In genomic region chr17:39165178-39165843, GRCh38 we compare ENCODE assay signal across 9 cellular contexts. TPM values are rescaled to one million over a fixed set of nuclear protein-coding genes. Genes with fewer than 3 reads are reported as not detected.
DNase-seq lines count a peak whose midpoint lies in the region; ATAC-seq, FAIRE-seq and TF ChIP-seq lines count a peak whose summit lies in the region.
"Had no signal": no experiment of that assay in that cellular context is flagged by ENCODE, and none has a peak within 500 bp of the region (broad histone marks: within the 10 kb centered on the region; RNA-seq: fewer than 3 reads in every experiment).

No MANE protein-coding gene starts in this region.

- no peak for DNase-seq in breast epithelium (ENCODE audit: low spot score in 2 of 2)
- no peak for DNase-seq in MCF 10A (ENCODE audit: unreplicated experiment)
- peak in 1 of 2 experiments; percentile 77 for DNase-seq in H1 (ENCODE audit: low read depth in 1 of 2, low spot score in 2 of 2)
- no peak for DNase-seq in naive B cell
- no peak for DNase-seq in aorta
- DNase-seq in ureter (ENCODE audit: low spot score): no peak
- DNase-seq in NCI-H2171 (lab: John Stamatoyannopoulos, UW): no peak
- no peak for DNase-seq in DMS114 treated with DMSO at 0.1 percent for 48 hours (lab: John Stamatoyannopoulos, UW; ENCODE audit: unreplicated experiment)

- H3K27ac ChIP-seq in breast epithelium (no peak overlapping the region), H1 (ENCODE audit: low read depth, low read length) (no peak overlapping the region), aorta (ENCODE audit: low read depth in 1 of 2, low read length in 2 of 2) (no peak overlapping the region)

- no peak for TF ChIP-seq POLR2A in breast epithelium (IDR thresholded peaks at IDR 0.05)
- TF ChIP-seq POLR2A in H1 (IDR thresholded peaks at IDR 0.05; ENCODE audit: control extremely low read depth in 1 of 2, low read depth in 2 of 2, low read length in 2 of 2): no peak

- no peak overlapping the region for H3K56ac ChIP-seq in H1 (replicated peaks; ENCODE audit: insufficient read length, low read depth, low read length)

- H3K9me3 Mint-ChIP-seq in MCF 10A (ENCODE audit: unreplicated experiment) (no peaks in the 10 kb centered on the region), naive B cell (peaks cover 0 to 10% (median 2%) of the 10 kb centered on the region in 7 donors)

- CTCF ChIA-PET in MCF 10A (lab: Yijun Ruan, JAX): interaction anchor here (0.6 to 5.1 kb wide), 16 partner anchors 11 to 415 kb away, joined by 3 to 44 read pairs (median 4); no protein-coding TSS in a partner anchor
- CTCF ChIA-PET in H1 (lab: Charles Lee; ENCODE audit: partially characterized antibody): interaction anchor here (0.6 to 10.8 kb wide), 45 partner anchors 10 to 666 kb away, joined by 3 to 151 read pairs (median 4); partner anchors contain the start of genes LASP1NB, PLXDC1 and RPL19

- no peak overlapping the region; a peak in 1 of 7 replicates for H3K9ac ChIP-seq in H1 (replicated peaks in 1 of 4; ENCODE audit: extremely low read depth in 1 of 4, low read depth in 3 of 4, low read length in 3 of 4)

- H3K23ac ChIP-seq in H1 (ENCODE audit: insufficient read length): no peak overlapping the region

- H4K8ac ChIP-seq in H1 (ENCODE audit: extremely low read depth, insufficient read depth, low read length): peak overlapping the region; percentile 39

- H2AFZ ChIP-seq in H1 (ENCODE audit: low read length): peak overlapping the region; percentile 96

- H3K23me2 ChIP-seq in H1 (ENCODE audit: low read depth, low read length): peaks cover 12% of the 10 kb centered on the region; the same call in 1 of the 2 replicates

- TF ChIP-seq RAD21 in H1 (IDR thresholded peaks at IDR 0.05 in 1 of 2, conservative IDR thresholded peaks at IDR 0.05 in 1 of 2; ENCODE audit: low read depth in 2 of 2, low read length in 2 of 2): no peak

- H3K18ac ChIP-seq in H1 (ENCODE audit: extremely low read depth, low read length): peak overlapping the region; percentile 44; the same call in 1 of the 2 replicates

- no peak overlapping the region for H4K5ac ChIP-seq in H1 (ENCODE audit: insufficient read length, low read depth, low read length)

- H2BK20ac ChIP-seq in H1 (ENCODE audit: low read length): no peak overlapping the region

- no peaks in the 10 kb centered on the region for H3K79me2 ChIP-seq in H1 (ENCODE audit: control insufficient read depth in 1 of 2, insufficient read depth in 2 of 2, low read length in 2 of 2)

- H2BK15ac ChIP-seq in H1 (ENCODE audit: low read length): no peak overlapping the region

- H3K27me3 Mint-ChIP-seq in MCF 10A (ENCODE audit: insufficient read depth, unreplicated experiment) (peaks cover 22% of the 10 kb centered on the region), naive B cell (peaks cover 22 to 41% (median 36%) of the 10 kb centered on the region in 3 donors)

- H3K27me3 ChIP-seq in breast epithelium (no peaks in the 10 kb centered on the region), H1 (replicated peaks in 1 of 4; ENCODE audit: control insufficient read depth in 3 of 4, extremely low read depth in 1 of 4, insufficient read depth in 3 of 4, low read length in 3 of 4) (peaks cover 14 to 31% (median 25%) of the 10 kb centered on the region in 4 experiments), aorta (ENCODE audit: control insufficient read depth in 1 of 2, insufficient read depth in 2 of 2, low read length in 1 of 2) (no peaks in the 10 kb centered on the region)

- no TSS peak for BruUV-seq in MCF 10A (replicated peaks; lab: Mats Ljungman, UMichigan)

- no peak overlapping the region for H2BK5ac ChIP-seq in H1 (ENCODE audit: low read depth, low read length)

- peak overlapping the region; percentile 41 to 63 (median 49) for H3K4me3 ChIP-seq in breast epithelium
- H3K4me3 ChIP-seq in H1 (ENCODE audit: extremely low read depth in 1 of 4, insufficient read depth in 2 of 4, low read depth in 3 of 4, low read length in 4 of 4): peak overlapping the region; percentile 58 to 84 (median 77)
- H3K4me3 ChIP-seq in aorta (ENCODE audit: low read length in 2 of 2): peak overlapping the region; percentile 0 to 23

- TF ChIP-seq EP300 in H1 (IDR thresholded peaks at IDR 0.05; ENCODE audit: borderline replicate concordance in 1 of 2, low read depth in 2 of 2, low read length in 2 of 2): no peak

- H3K36me3 ChIP-seq in breast epithelium: no peaks in the 10 kb centered on the region
- no peaks in the 10 kb centered on the region for H3K36me3 ChIP-seq in H1 (ENCODE audit: control insufficient read depth in 2 of 4, insufficient read depth in 4 of 4, low read length in 3 of 4)
- H3K36me3 ChIP-seq in aorta (ENCODE audit: control insufficient read depth in 1 of 2, insufficient read depth in 2 of 2, low read length in 1 of 2): no peaks in the 10 kb centered on the region

- H3K4me1 Mint-ChIP-seq in MCF 10A (ENCODE audit: insufficient read depth, unreplicated experiment): peaks cover 18% of the 10 kb centered on the region
- H3K4me1 Mint-ChIP-seq in naive B cell: peaks cover 25 to 30% (median 29%) of the 10 kb centered on the region in 3 donors

- H3K36me3 Mint-ChIP-seq in MCF 10A (ENCODE audit: insufficient read depth, unreplicated experiment) (no peaks in the 10 kb centered on the region), naive B cell (no peaks in the 10 kb centered on the region)

- H3K4me2 ChIP-seq in H1 (ENCODE audit: insufficient read depth in 1 of 2, low read depth in 2 of 2, low read length in 2 of 2): peak overlapping the region; percentile 95 to 96

- H2BK120ac ChIP-seq in H1 (replicated peaks; ENCODE audit: low read depth, low read length): no peak overlapping the region

- peaks cover 0 to 2% of the 10 kb centered on the region in 2 donors for H3K4me1 ChIP-seq in breast epithelium
- peaks cover 0 to 8% (median 6%) of the 10 kb centered on the region in 4 experiments; a peak in 5 of 7 replicates for H3K4me1 ChIP-seq in H1 (replicated peaks in 1 of 4; ENCODE audit: control insufficient read depth in 3 of 4, insufficient read depth in 4 of 4, low read length in 3 of 4)
- no peaks in the 10 kb centered on the region for H3K4me1 ChIP-seq in aorta (ENCODE audit: control insufficient read depth in 1 of 2, insufficient read depth in 2 of 2, low read length in 2 of 2)

- WGBS in H1 (ENCODE audit: extremely low coverage in 1 of 2, insufficient coverage in 1 of 2, insufficient read length in 1 of 2, insufficient replicate concordance in 2 of 2, low coverage in 1 of 2, low lambda C conversion rate in 2 of 2, missing lambda C conversion rate in 1 of 2), 2 experiments: 2% methylated on average over 43 of the region's 51 CpGs; no CpG with 5 or more reads in 1 of the 2 experiments
- whole genome bisulfite sequencing in aorta, 2 donors: 18 to 21% methylated on average over 48 to 51 of the region's 51 CpGs

- no peak for TF ChIP-seq CTCF in breast epithelium (IDR thresholded peaks at IDR 0.05)
- no peak for TF ChIP-seq CTCF in MCF 10A (IDR thresholded peaks at IDR 0.05; ENCODE audit: unreplicated experiment)
- no peak for TF ChIP-seq CTCF in H1 (IDR thresholded peaks at IDR 0.05; ENCODE audit: control extremely low read depth in 1 of 3, insufficient read depth in 1 of 3, low read depth in 1 of 3, low read length in 3 of 3)

- FAIRE-seq in H1 (lab: Jason Lieb, UNC): no peak

- H3K14ac ChIP-seq in H1 (ENCODE audit: insufficient read length): no peak overlapping the region

- no peak overlapping the region for H3K4me3 Mint-ChIP-seq in MCF 10A (ENCODE audit: unreplicated experiment)
- peak overlapping the region; percentile 87 to 96 (median 92) for H3K4me3 Mint-ChIP-seq in naive B cell

- no peak overlapping the region for H2AK5ac ChIP-seq in H1 (ENCODE audit: low read depth, low read length)

- H3K4ac ChIP-seq in H1 (replicated peaks; ENCODE audit: insufficient read length, low read depth, low read length): no peak overlapping the region

- H3K9me3 ChIP-seq in breast epithelium (no peaks in the 10 kb centered on the region), H1 (ENCODE audit: insufficient read depth in 2 of 2, low read depth in 1 of 2, low read length in 1 of 2) (no peaks in the 10 kb centered on the region), aorta (ENCODE audit: control insufficient read depth, low read length) (no peaks in the 10 kb centered on the region)

- H2BK12ac ChIP-seq in H1 (ENCODE audit: low read depth, low read length): no peak overlapping the region

- no peaks in the 10 kb centered on the region for H4K20me1 ChIP-seq in H1 (replicated peaks in 1 of 2; ENCODE audit: control insufficient read depth in 1 of 2, insufficient read depth in 2 of 2, low read length in 2 of 2)

- ATAC-seq in naive B cell (ENCODE audit: low read depth in 2 of 2): peak; percentile 3
- ATAC-seq in aorta (ENCODE audit: low FRiP score): peak; percentile 4

- no peak overlapping the region for H3K27ac Mint-ChIP-seq in MCF 10A (ENCODE audit: low read depth, unreplicated experiment)
- H3K27ac Mint-ChIP-seq in naive B cell: no peak overlapping the region

- POLR2A ChIA-PET in MCF 10A (lab: Yijun Ruan, JAX) (interaction anchor here (1.2 to 3.1 kb wide), 2 partner anchors 12 to 34 kb away, joined by 3 to 15 read pairs; partner anchors contain the start of gene RPL19), H1 (lab: Charles Lee; ENCODE audit: partially characterized antibody) (interaction anchor here (0.7 to 3.9 kb wide), 9 partner anchors 9 to 194 kb away, joined by 3 to 35 read pairs (median 3); partner anchors contain the start of gene RPL19)

- intact Hi-C loops in breast epithelium (cut with DNase I; ENCODE audit: low total_unique reads): no loop called here
- intact Hi-C loops in MCF 10A (cut with micrococcal nuclease): no loop called here
- intact Hi-C loops in aorta (cut with DNase I): no loop called here

- H4K91ac ChIP-seq in H1 (replicated peaks; ENCODE audit: insufficient read length, low read length): no peak overlapping the region

- H3K79me1 ChIP-seq in H1 (ENCODE audit: low read depth, low read length): no peaks in the 10 kb centered on the region

RNA-seq across cellular contexts. Expression of gene ARL5C, which starts 0.7 kb away (rescaled TPM):
- not detected for total RNA-seq in breast epithelium
- total RNA-seq in MCF 10A (2022): not detected in 2 replicates
- total RNA-seq in H1 (2021; fragmentation: NEBNext Ultra II Directional; extraction: Animal tissue kit (Norgen Biotek cat#: 25700)): not detected in 2 replicates
- not detected in 2 replicates for polyA plus RNA-seq in H1 (2011; rRNA removed)
- polyA plus RNA-seq in H1 (2011; cell fraction: cytosol; rRNA removed): not detected
- polyA plus RNA-seq in H1 (2011; cell fraction: nucleus; rRNA removed): not detected
- 0.10 TPM in 1 of 4 replicates, not detected in the others for polyA plus RNA-seq in H1 (2012, experiment 1 of 2)
- polyA plus RNA-seq in H1 (2012, experiment 2 of 2): not detected
- polyA plus RNA-seq in H1 (2013, experiment 1 of 2): not detected
- not detected for polyA plus RNA-seq in H1 (2013, experiment 2 of 2)
- 0.06 TPM in 1 of 2 replicates, not detected in the other for polyA minus RNA-seq in H1 (2011; rRNA and poly(A)+ RNA removed)
- polyA minus RNA-seq in H1 (2011; cell fraction: cytosol; rRNA and poly(A)+ RNA removed): not detected
- not detected for polyA minus RNA-seq in H1 (2011; cell fraction: nucleus; rRNA and poly(A)+ RNA removed)
- polyA plus RNA-seq in naive B cell (ENCODE audit: low read depth in 6 of 6): not detected
- total RNA-seq in aorta: under 1 TPM in 1 of 2 donors, not detected in 1; 0.54 TPM
- not detected for polyA plus RNA-seq in aorta
- not detected for total RNA-seq in ureter
- total RNA-seq: Calu3 had no signal

RNA-seq across cellular contexts. Expression of gene PLXDC1, which starts 13.9 kb away (rescaled TPM):
- total RNA-seq in breast epithelium: 10 to 100 TPM; 11.8 to 37.7 (median 23.1) TPM
- total RNA-seq in MCF 10A (2022): 0.22 and 0.61 TPM in 2 replicates
- 3.4 and 4.1 TPM in 2 replicates for total RNA-seq in H1 (2021; fragmentation: NEBNext Ultra II Directional; extraction: Animal tissue kit (Norgen Biotek cat#: 25700))
- 14.6 and 17.9 TPM in 2 replicates for polyA plus RNA-seq in H1 (2011; rRNA removed)
- 16.1 TPM for polyA plus RNA-seq in H1 (2011; cell fraction: cytosol; rRNA removed)
- polyA plus RNA-seq in H1 (2011; cell fraction: nucleus; rRNA removed): 69.7 TPM
- 6.9 to 10.0 TPM (median 8.1 TPM) in 4 replicates for polyA plus RNA-seq in H1 (2012, experiment 1 of 2)
- 2.6 TPM for polyA plus RNA-seq in H1 (2012, experiment 2 of 2)
- 1.7 TPM for polyA plus RNA-seq in H1 (2013, experiment 1 of 2)
- 1.6 TPM for polyA plus RNA-seq in H1 (2013, experiment 2 of 2)
- 18.7 and 21.7 TPM in 2 replicates for polyA minus RNA-seq in H1 (2011; rRNA and poly(A)+ RNA removed)
- 9.2 TPM for polyA minus RNA-seq in H1 (2011; cell fraction: cytosol; rRNA and poly(A)+ RNA removed)
- polyA minus RNA-seq in H1 (2011; cell fraction: nucleus; rRNA and poly(A)+ RNA removed): 16.2 TPM
- not detected for polyA plus RNA-seq in naive B cell (ENCODE audit: low read depth in 6 of 6)
- total RNA-seq in aorta: 10 to 100 TPM in 1 of 2 donors, 1 to 10 TPM in 1; 7.2 to 39.1 TPM
- polyA plus RNA-seq in aorta: 1 to 10 TPM; 1.7 to 2.5 TPM
- 13.0 TPM for total RNA-seq in ureter

RNA-seq across cellular contexts. Expression of gene CACNB1, which starts 32.2 kb away (rescaled TPM):
- 10 to 100 TPM; 12.8 to 21.2 (median 13.9) TPM for total RNA-seq in breast epithelium
- 6.6 and 7.7 TPM in 2 replicates for total RNA-seq in MCF 10A (2022)
- 15.1 and 17.8 TPM in 2 replicates for total RNA-seq in H1 (2021; fragmentation: NEBNext Ultra II Directional; extraction: Animal tissue kit (Norgen Biotek cat#: 25700))
- 7.2 and 10.6 TPM in 2 replicates for polyA plus RNA-seq in H1 (2011; rRNA removed)
- 7.7 TPM for polyA plus RNA-seq in H1 (2011; cell fraction: cytosol; rRNA removed)
- 43.5 TPM for polyA plus RNA-seq in H1 (2011; cell fraction: nucleus; rRNA removed)
- 11.9 to 16.4 TPM (median 14.1 TPM) in 4 replicates for polyA plus RNA-seq in H1 (2012, experiment 1 of 2)
- 12.9 TPM for polyA plus RNA-seq in H1 (2012, experiment 2 of 2)
- polyA plus RNA-seq in H1 (2013, experiment 1 of 2): 7.2 TPM
- polyA plus RNA-seq in H1 (2013, experiment 2 of 2): 7.1 TPM
- polyA minus RNA-seq in H1 (2011; rRNA and poly(A)+ RNA removed): 15.8 and 25.4 TPM in 2 replicates
- polyA minus RNA-seq in H1 (2011; cell fraction: cytosol; rRNA and poly(A)+ RNA removed): 8.0 TPM
- polyA minus RNA-seq in H1 (2011; cell fraction: nucleus; rRNA and poly(A)+ RNA removed): 18.6 TPM
- polyA plus RNA-seq in naive B cell (ENCODE audit: low read depth in 6 of 6): under 1 TPM in 2 of 6 donors, not detected in 4; 0.09 to 0.32 TPM
- total RNA-seq in aorta: 10 to 100 TPM; 29.6 to 31.6 TPM
- polyA plus RNA-seq in aorta: 10 to 100 TPM in 1 of 2 donors, 1 to 10 TPM in 1; 1.9 to 50.6 TPM
- total RNA-seq in ureter: 19.1 TPM

RNA-seq across cellular contexts. Expression of gene RPL19, which starts 34.8 kb away (rescaled TPM):
- total RNA-seq in breast epithelium (1,000 to 10,000 TPM; 2,817 to 3,666 (median 3,432) TPM), MCF 10A (2022) (3,055 and 3,511 TPM in 2 replicates), aorta (1,000 to 10,000 TPM; 1,206 to 1,264 TPM), ureter (2,156 TPM)
- 2,182 and 2,219 TPM in 2 replicates for total RNA-seq in H1 (2021; fragmentation: NEBNext Ultra II Directional; extraction: Animal tissue kit (Norgen Biotek cat#: 25700))
- polyA plus RNA-seq in H1 (2011; rRNA removed) (1,992 and 2,108 TPM in 2 replicates), naive B cell (ENCODE audit: low read depth in 6 of 6) (1,000 to 10,000 TPM; 2,219 to 3,415 (median 2,883) TPM), aorta (1,000 to 10,000 TPM; 2,950 to 3,759 TPM)
- polyA plus RNA-seq in H1 (2011; cell fraction: cytosol; rRNA removed): 3,481 TPM
- polyA plus RNA-seq in H1 (2011; cell fraction: nucleus; rRNA removed): 2,043 TPM
- polyA plus RNA-seq in H1 (2012, experiment 1 of 2): 1,394 to 2,903 TPM (median 2,742 TPM) in 4 replicates
- 1,232 TPM for polyA plus RNA-seq in H1 (2012, experiment 2 of 2)
- polyA plus RNA-seq in H1 (2013, experiment 1 of 2): 2,492 TPM
- 2,408 TPM for polyA plus RNA-seq in H1 (2013, experiment 2 of 2)
- 605 and 718 TPM in 2 replicates for polyA minus RNA-seq in H1 (2011; rRNA and poly(A)+ RNA removed)
- polyA minus RNA-seq in H1 (2011; cell fraction: cytosol; rRNA and poly(A)+ RNA removed): 697 TPM
- polyA minus RNA-seq in H1 (2011; cell fraction: nucleus; rRNA and poly(A)+ RNA removed): 464 TPM

Comparison
In these comparisons a context has a peak if more than half of its experiments do, and no peak if none do; other contexts are left out.
1. H3K4me3 ChIP-seq: peak in every context shown above with its lines; median percentile 77 in H1; 49 in breast epithelium; 12 in aorta.